In the genomic region with DNA sequence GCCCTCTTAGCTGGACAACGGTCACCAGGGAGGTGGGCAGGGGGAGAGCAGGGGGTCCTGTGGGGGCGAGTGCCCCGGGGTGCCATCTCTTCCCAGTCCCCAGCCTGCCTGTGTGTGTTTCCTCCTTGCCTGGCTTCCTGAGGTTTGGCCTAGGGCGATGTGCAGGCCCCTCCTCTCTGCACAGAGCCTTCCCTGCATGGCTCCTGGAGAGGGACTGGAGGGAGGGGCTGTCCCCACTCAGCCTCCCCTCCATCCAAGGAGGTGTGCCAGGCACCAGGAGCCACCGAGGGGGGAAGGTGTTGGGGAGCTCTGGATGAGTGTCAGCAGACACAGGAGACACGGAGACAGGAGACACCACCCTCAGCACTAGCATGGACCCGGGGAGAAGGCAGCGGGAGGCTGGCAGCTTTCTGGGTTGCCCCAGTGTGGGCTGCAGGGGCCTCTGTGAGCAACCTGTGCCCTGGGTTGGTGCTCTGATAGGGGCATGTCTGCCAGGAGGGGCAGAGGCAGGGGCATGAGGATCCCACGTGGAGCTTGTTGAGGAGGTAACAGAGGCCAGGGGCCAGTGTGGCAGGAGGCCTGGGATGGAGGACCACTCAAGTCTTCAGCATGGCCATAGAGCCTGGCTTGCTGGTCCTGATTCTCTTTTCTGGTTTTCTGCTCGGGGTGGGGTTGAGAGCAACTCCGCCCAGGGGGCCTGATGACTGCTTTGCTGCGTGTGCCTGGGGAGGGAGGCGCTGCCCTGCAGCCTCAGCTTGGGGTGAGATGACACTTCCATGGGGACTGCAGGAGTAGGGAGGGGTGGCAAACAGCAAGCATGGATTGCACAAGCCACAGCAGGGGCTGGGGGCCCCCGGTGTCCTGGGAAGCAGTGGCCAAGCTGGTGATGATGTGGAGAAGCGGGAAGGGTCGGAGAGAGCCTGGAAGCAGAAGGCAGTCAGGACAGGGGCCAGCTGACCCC, we compare ENCODE assay signal across 1 cellular context.
TF ChIP-seq lines count a peak whose summit lies in the region.

No MANE protein-coding gene starts in this region.

TF ChIP-seq in HepG2, 621 proteins besides CTCF, POLR2A, EP300 and RAD21 (continued from another document):
- TF ChIP-seq, protein P1, sequence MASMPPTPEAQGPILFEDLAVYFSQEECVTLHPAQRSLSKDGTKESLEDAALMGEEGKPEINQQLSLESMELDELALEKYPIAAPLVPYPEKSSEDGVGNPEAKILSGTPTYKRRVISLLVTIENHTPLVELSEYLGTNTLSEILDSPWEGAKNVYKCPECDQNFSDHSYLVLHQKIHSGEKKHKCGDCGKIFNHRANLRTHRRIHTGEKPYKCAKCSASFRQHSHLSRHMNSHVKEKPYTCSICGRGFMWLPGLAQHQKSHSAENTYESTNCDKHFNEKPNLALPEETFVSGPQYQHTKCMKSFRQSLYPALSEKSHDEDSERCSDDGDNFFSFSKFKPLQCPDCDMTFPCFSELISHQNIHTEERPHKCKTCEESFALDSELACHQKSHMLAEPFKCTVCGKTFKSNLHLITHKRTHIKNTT (CRISPR knock-in tag; IDR thresholded peaks at IDR 0.05): no peak
- TF ChIP-seq ZFP82 (CRISPR knock-in tag; IDR thresholded peaks at IDR 0.05; ENCODE audit: borderline replicate concordance) (no peak), DNMT3B (CRISPR knock-in tag; conservative IDR thresholded peaks at IDR 0.05) (no peak), AKAP8 (CRISPR knock-in tag; IDR thresholded peaks at IDR 0.05) (no peak), FOXO1 (CRISPR knock-in tag; IDR thresholded peaks at IDR 0.05) (no peak), ZNF569 (CRISPR knock-in tag; IDR thresholded peaks at IDR 0.05; ENCODE audit: borderline replicate concordance) (no peak), REXO4 (CRISPR knock-in tag; IDR thresholded peaks at IDR 0.05; ENCODE audit: borderline replicate concordance) (no peak)
- TF ChIP-seq, protein P2, sequence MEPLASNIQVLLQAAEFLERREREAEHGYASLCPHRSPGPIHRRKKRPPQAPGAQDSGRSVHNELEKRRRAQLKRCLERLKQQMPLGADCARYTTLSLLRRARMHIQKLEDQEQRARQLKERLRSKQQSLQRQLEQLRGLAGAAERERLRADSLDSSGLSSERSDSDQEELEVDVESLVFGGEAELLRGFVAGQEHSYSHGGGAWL (CRISPR knock-in tag; IDR thresholded peaks at IDR 0.05): no peak
